ENCODE assay signal across 18 cellular contexts in genomic region chr1:228259368-228259894, GRCh38. TPM values are rescaled to one million over a fixed set of nuclear protein-coding genes. Genes with fewer than 3 reads are reported as not detected.
DNase-seq lines count a peak whose midpoint lies in the region; ATAC-seq and TF ChIP-seq lines count a peak whose summit lies in the region.
"Had no signal": no experiment of that assay in that cellular context is flagged by ENCODE, and none has a peak within 500 bp of the region (broad histone marks: within the 10 kb centered on the region; RNA-seq: fewer than 3 reads in every experiment).

No MANE protein-coding gene starts in this region.

- peaks cover 12% of the 10 kb centered on the region for H3K36me3 Mint-ChIP-seq in activated CD4-positive, alpha-beta T cell treated with anti-CD3 and anti-CD28 coated beads, Interleukin-2, amount 10 ng/mL, durations not matched to agents 24 days and 14 days (ENCODE audit: low read depth)
- peaks cover 68% of the 10 kb centered on the region for H3K36me3 Mint-ChIP-seq in endodermal cell (ENCODE audit: low read depth)

- peaks cover 67% of the 10 kb centered on the region for H3K36me3 ChIP-seq in endodermal cell (ENCODE audit: control insufficient read depth, insufficient read depth, low read length)
- H3K36me3 ChIP-seq: HAP-1 had no signal

- peaks cover 46% of the 10 kb centered on the region for H3K9me3 ChIP-seq in endodermal cell (ENCODE audit: control insufficient read depth, low read length)

- WGBS in endodermal cell (ENCODE audit: insufficient coverage in 1 of 2, insufficient read length in 1 of 2), 2 experiments: 92 to 93% methylated on average over 7 to 9 of the region's 9 CpGs

- no peak for TF ChIP-seq CTCF in endodermal cell (conservative IDR thresholded peaks at IDR 0.05)

- no peak overlapping the region for H3K27ac ChIP-seq in endodermal cell (ENCODE audit: low read depth, low read length)
- H3K27ac ChIP-seq: 22Rv1, BLaER1, C4-2B had no signal

- H3K27ac Mint-ChIP-seq in activated CD4-positive, alpha-beta T cell treated with anti-CD3 and anti-CD28 coated beads, Interleukin-2, amount 10 ng/mL, durations not matched to agents 24 days and 14 days: no peak overlapping the region
- H3K27ac Mint-ChIP-seq in endodermal cell: no peak overlapping the region
- H3K27ac Mint-ChIP-seq: B cell; CD4-positive, CD25-positive, alpha-beta regulatory T cell; CD8-positive, alpha-beta T cell; HFFc6 had no signal

- intact Hi-C loops in activated CD4-positive, alpha-beta T cell treated with anti-CD3 and anti-CD28 coated beads, Interleukin-2, amount 10 ng/mL, durations not matched to agents 24 days and 14 days (cut with micrococcal nuclease): no loop called here
- intact Hi-C loops in posterior vena cava (cut with DNase I): no loop called here

- H3K9ac ChIP-seq in endodermal cell (ENCODE audit: extremely low read depth, low read length, poor library complexity, severe bottlenecking): no peak overlapping the region
- H3K9ac ChIP-seq: BLaER1 had no signal

- peaks cover 4% of the 10 kb centered on the region for H3K9me3 Mint-ChIP-seq in activated CD4-positive, alpha-beta T cell treated with anti-CD3 and anti-CD28 coated beads, Interleukin-2, amount 10 ng/mL, durations not matched to agents 24 days and 14 days
- peaks cover 39% of the 10 kb centered on the region for H3K9me3 Mint-ChIP-seq in endodermal cell

- H3K4me3 ChIP-seq in endodermal cell (ENCODE audit: low read length): no peak overlapping the region
- H3K4me3 ChIP-seq: BLaER1, HAP-1 had no signal

- H3K4me1 Mint-ChIP-seq in activated CD4-positive, alpha-beta T cell treated with anti-CD3 and anti-CD28 coated beads, Interleukin-2, amount 10 ng/mL, durations not matched to agents 24 days and 14 days: no peaks in the 10 kb centered on the region
- H3K4me1 Mint-ChIP-seq in endodermal cell: no peaks in the 10 kb centered on the region
- H3K4me1 Mint-ChIP-seq: B cell; CD4-positive, CD25-positive, alpha-beta regulatory T cell had no signal

- H3K4me3 Mint-ChIP-seq in activated CD4-positive, alpha-beta T cell treated with anti-CD3 and anti-CD28 coated beads, Interleukin-2, amount 10 ng/mL, durations not matched to agents 24 days and 14 days: no peak overlapping the region
- H3K4me3 Mint-ChIP-seq in endodermal cell: no peak overlapping the region
- H3K4me3 Mint-ChIP-seq: B cell; CD4-positive, CD25-positive, alpha-beta regulatory T cell; CD8-positive, alpha-beta T cell; HFFc6 had no signal

- no peaks in the 10 kb centered on the region for H3K4me1 ChIP-seq in endodermal cell (ENCODE audit: control insufficient read depth, insufficient read depth, low read length)
- H3K4me1 ChIP-seq: BLaER1, Caco-2, HAP-1 had no signal

- H3K27me3 ChIP-seq in endodermal cell (ENCODE audit: control insufficient read depth, insufficient read depth, low read length, poor library complexity, severe bottlenecking): no peaks in the 10 kb centered on the region
- H3K27me3 ChIP-seq: BLaER1 had no signal

- DNase-seq in activated CD4-positive, alpha-beta T cell treated with anti-CD3 and anti-CD28 coated beads, Interleukin-2, amount 10 ng/mL, durations not matched to agents 24 days and 14 days: peak; percentile 43
- DNase-seq in activated CD4-positive, alpha-beta T cell treated with anti-CD3 and anti-CD28 coated beads, Interleukin-2, amount 50 U/mL, for 1 hour: no peak
- DNase-seq in endodermal cell: peak; percentile 29
- peak; percentile 64 for DNase-seq in posterior vena cava (ENCODE audit: low spot score)
- no peak for DNase-seq in ecto neural progenitor cell (ENCODE audit: low spot score)
- DNase-seq: CD4-positive, CD25-positive, alpha-beta regulatory T cell; CD8-positive, alpha-beta T cell; DMS153; DND-41; GOT3; HFFc6 had no signal

- ATAC-seq in HG03045 (IDR thresholded peaks at IDR 0.05; ENCODE audit: unreplicated experiment): no peak
- ATAC-seq: CD8-positive, alpha-beta T cell had no signal

- no peaks in the 10 kb centered on the region for H3K27me3 Mint-ChIP-seq in activated CD4-positive, alpha-beta T cell treated with anti-CD3 and anti-CD28 coated beads, Interleukin-2, amount 10 ng/mL, durations not matched to agents 24 days and 14 days
- no peaks in the 10 kb centered on the region for H3K27me3 Mint-ChIP-seq in endodermal cell (ENCODE audit: insufficient read depth)
- H3K27me3 Mint-ChIP-seq: B cell; CD4-positive, CD25-positive, alpha-beta regulatory T cell had no signal

RNA-seq across cellular contexts. Expression of gene OBSCN, which starts 51.6 kb away (rescaled TPM):
- total RNA-seq in activated CD4-positive, alpha-beta T cell treated with anti-CD3 and anti-CD28 coated beads, Interleukin-2, amount 10 ng/mL, durations not matched to agents 24 days and 14 days: 21.4 and 22.3 TPM in 2 replicates
- total RNA-seq in endodermal cell (10 to 100 TPM; 53.7 to 68.9 TPM), posterior vena cava (1 to 10 TPM; 3.5 to 6.3 TPM)
- 17.7 TPM for polyA plus RNA-seq in endodermal cell (2013, experiment 1 of 2)
- 15.0 TPM for polyA plus RNA-seq in endodermal cell (2013, experiment 2 of 2)

Comparison
In these comparisons a context has a peak if more than half of its experiments do, and no peak if none do; other contexts are left out.
1. DNase-seq: peak in activated CD4-positive, alpha-beta T cell treated with anti-CD3 and anti-CD28 coated beads, Interleukin-2, amount 10 ng/mL, durations not matched to agents 24 days and 14 days (single experiment), endodermal cell (single experiment) and posterior vena cava (single experiment); none in activated CD4-positive, alpha-beta T cell treated with anti-CD3 and anti-CD28 coated beads, Interleukin-2, amount 50 U/mL, for 1 hour (single experiment) and ecto neural progenitor cell (single experiment).